Comparison of ENCODE assay signal across 8 cellular contexts in genomic region chr5:132865668-132866341, GRCh38. TPM values are rescaled to one million over a fixed set of nuclear protein-coding genes. Genes with fewer than 3 reads are reported as not detected.
DNase-seq lines count a peak whose midpoint lies in the region; ATAC-seq and TF ChIP-seq lines count a peak whose summit lies in the region.

No MANE protein-coding gene starts in this region.

- no peak for DNase-seq in AG04450 (ENCODE audit: low read depth, low spot score)
- DNase-seq in LNCaP clone FGC (ENCODE audit: low read depth), result no peak
- peak in 2 of 10 donors; percentile 7 to 10 for DNase-seq in naive thymus-derived CD8-positive, alpha-beta T cell
- DNase-seq in SHP77 treated with DMSO at 0.1 percent for 48 hours (lab: John Stamatoyannopoulos, UW), result no peak
- no peak for DNase-seq in SHP77 (lab: John Stamatoyannopoulos, UW)
- DNase-seq in GF-D8 (lab: John Stamatoyannopoulos, UW), result no peak

- no peak for TF ChIP-seq CTCF in AG04450 (IDR thresholded peaks at IDR 0.05; ENCODE audit: low read depth, low read length)
- TF ChIP-seq CTCF in LNCaP clone FGC (IDR thresholded peaks at IDR 0.05; ENCODE audit: control insufficient read depth, extremely low read depth, insufficient read depth), result no peak

- H3K27ac ChIP-seq in AG04450 (ENCODE audit: low read depth, low read length), result peak overlapping the region; percentile 94
- H3K27ac ChIP-seq in duodenal mucosa (ENCODE audit: low read depth, low read length), result peak overlapping the region; percentile 82

- H3K9me3 Mint-ChIP-seq in naive thymus-derived CD8-positive, alpha-beta T cell, result no peaks in the 10 kb centered on the region

- peak overlapping the region; percentile 98 to 100 (median 100) for H3K27ac Mint-ChIP-seq in naive thymus-derived CD8-positive, alpha-beta T cell

- CTCF ChIA-PET in AG04450 (lab: Charles Lee), result interaction anchor here (1.1 to 3.0 kb wide), 7 partner anchors 12 to 480 kb away, joined by 3 to 23 read pairs (median 7); partner anchors contain the start of gene SHROOM1

- H3K4me1 Mint-ChIP-seq in naive thymus-derived CD8-positive, alpha-beta T cell, result peaks cover 11 to 28% (median 27%) of the 10 kb centered on the region in 4 donors

- H3K36me3 ChIP-seq in duodenal mucosa (ENCODE audit: control insufficient read depth in 1 of 2, insufficient read depth in 2 of 2, low read length in 2 of 2), result peaks cover 15 to 25% of the 10 kb centered on the region in 2 donors

- POLR2A ChIA-PET in AG04450 (lab: Yijun Ruan, JAX), result interaction anchor here (0.5 to 1.9 kb wide), 11 partner anchors 11 to 148 kb away, joined by 3 to 12 read pairs (median 4); partner anchors contain the start of gene SHROOM1
- POLR2A ChIA-PET in naive thymus-derived CD8-positive, alpha-beta T cell (lab: Charles Lee), result interaction anchor here (0.5 to 2.6 kb wide), 4 partner anchors 14 to 309 kb away, joined by 3 to 18 read pairs (median 10); partner anchors contain the start of genes AFF4, HSPA4 and RAD50

- H3K27me3 ChIP-seq in AG04450 (ENCODE audit: control insufficient read depth, insufficient read depth, low read length) (no peaks in the 10 kb centered on the region), duodenal mucosa (ENCODE audit: control insufficient read depth in 1 of 2, insufficient read depth in 2 of 2, low read length in 2 of 2) (no peaks in the 10 kb centered on the region)

- H3K4me3 ChIP-seq in AG04450 (ENCODE audit: low read depth, low read length) (peak overlapping the region; percentile 97), LNCaP clone FGC (ENCODE audit: low read depth, low read length) (peak overlapping the region; percentile 95), duodenal mucosa (ENCODE audit: low read depth in 1 of 2, low read length in 2 of 2) (peak overlapping the region; percentile 90 to 94)

- peak overlapping the region; percentile 93 to 100 (median 99) for H3K4me3 Mint-ChIP-seq in naive thymus-derived CD8-positive, alpha-beta T cell

- H3K4me1 ChIP-seq in duodenal mucosa (ENCODE audit: control insufficient read depth in 1 of 2, insufficient read depth in 2 of 2, low read length in 2 of 2), result peaks cover 13 to 17% of the 10 kb centered on the region in 2 donors

- peak; percentile 11 for ATAC-seq in GM19463 (IDR thresholded peaks at IDR 0.05; ENCODE audit: unreplicated experiment)
- ATAC-seq in naive thymus-derived CD8-positive, alpha-beta T cell, result peak; percentile 19 to 39

- no peaks in the 10 kb centered on the region for H3K27me3 Mint-ChIP-seq in naive thymus-derived CD8-positive, alpha-beta T cell

- H3K9me3 ChIP-seq in AG04450 (ENCODE audit: control insufficient read depth, insufficient read depth, low read length) (no peaks in the 10 kb centered on the region), duodenal mucosa (ENCODE audit: control insufficient read depth in 1 of 2, low read length in 2 of 2) (no peaks in the 10 kb centered on the region)

- H3K9ac ChIP-seq in duodenal mucosa (ENCODE audit: low read depth in 1 of 2, low read length in 2 of 2), result peak overlapping the region; percentile 98 to 100

- H3K36me3 Mint-ChIP-seq in naive thymus-derived CD8-positive, alpha-beta T cell, result peaks cover 0 to 23% (median 3%) of the 10 kb centered on the region in 3 donors

RNA-seq across cellular contexts. Expression of gene GDF9, which starts 0.5 kb away (rescaled TPM):
- polyA plus RNA-seq in AG04450 (2011; rRNA removed), result 0.14 and 0.15 TPM in 2 replicates
- polyA minus RNA-seq in AG04450 (2011; rRNA and poly(A)+ RNA removed), result 0.17 TPM in 1 of 2 replicates, not detected in the other
- total RNA-seq in naive thymus-derived CD8-positive, alpha-beta T cell, result 1 to 10 TPM; 1.2 to 1.7 TPM
- under 1 TPM in 2 of 3 donors, not detected in 1; 0.30 to 0.45 TPM for polyA plus RNA-seq in naive thymus-derived CD8-positive, alpha-beta T cell

RNA-seq across cellular contexts. Expression of gene UQCRQ, which starts 0.6 kb away (rescaled TPM):
- 318 and 329 TPM in 2 replicates for polyA plus RNA-seq in AG04450 (2011; rRNA removed)
- 18.5 and 20.0 TPM in 2 replicates for polyA minus RNA-seq in AG04450 (2011; rRNA and poly(A)+ RNA removed)
- 100 to 1,000 TPM; 101 to 114 TPM for total RNA-seq in naive thymus-derived CD8-positive, alpha-beta T cell
- polyA plus RNA-seq in naive thymus-derived CD8-positive, alpha-beta T cell, result 100 to 1,000 TPM; 594 to 702 (median 638) TPM

RNA-seq across cellular contexts. Expression of gene LEAP2, which starts 7.7 kb away (rescaled TPM):
- 0.61 and 0.91 TPM in 2 replicates for polyA plus RNA-seq in AG04450 (2011; rRNA removed)
- 0.51 and 0.65 TPM in 2 replicates for polyA minus RNA-seq in AG04450 (2011; rRNA and poly(A)+ RNA removed)
- 1 to 10 TPM; 4.7 to 6.8 TPM for total RNA-seq in naive thymus-derived CD8-positive, alpha-beta T cell
- polyA plus RNA-seq in naive thymus-derived CD8-positive, alpha-beta T cell, result 1 to 10 TPM in 1 of 3 donors, under 1 TPM in 2; 0.64 to 2.1 (median 0.77) TPM

RNA-seq across cellular contexts. Expression of gene SHROOM1, which starts 35.4 kb away (rescaled TPM):
- polyA plus RNA-seq in AG04450 (2011; rRNA removed), result 4.5 and 6.0 TPM in 2 replicates
- polyA minus RNA-seq in AG04450 (2011; rRNA and poly(A)+ RNA removed), result 7.6 and 8.0 TPM in 2 replicates
- total RNA-seq in naive thymus-derived CD8-positive, alpha-beta T cell, result not detected
- polyA plus RNA-seq in naive thymus-derived CD8-positive, alpha-beta T cell, result not detected

RNA-seq across cellular contexts. Expression of gene SOWAHA, which starts 52.7 kb away (rescaled TPM):
- 0.05 TPM in 1 of 2 replicates, not detected in the other for polyA plus RNA-seq in AG04450 (2011; rRNA removed)
- polyA minus RNA-seq in AG04450 (2011; rRNA and poly(A)+ RNA removed), result 0.05 TPM in 1 of 2 replicates, not detected in the other
- total RNA-seq in naive thymus-derived CD8-positive, alpha-beta T cell, result not detected
- not detected for polyA plus RNA-seq in naive thymus-derived CD8-positive, alpha-beta T cell
